21 cellular contexts compared by ENCODE assay signal in the genomic region with DNA sequence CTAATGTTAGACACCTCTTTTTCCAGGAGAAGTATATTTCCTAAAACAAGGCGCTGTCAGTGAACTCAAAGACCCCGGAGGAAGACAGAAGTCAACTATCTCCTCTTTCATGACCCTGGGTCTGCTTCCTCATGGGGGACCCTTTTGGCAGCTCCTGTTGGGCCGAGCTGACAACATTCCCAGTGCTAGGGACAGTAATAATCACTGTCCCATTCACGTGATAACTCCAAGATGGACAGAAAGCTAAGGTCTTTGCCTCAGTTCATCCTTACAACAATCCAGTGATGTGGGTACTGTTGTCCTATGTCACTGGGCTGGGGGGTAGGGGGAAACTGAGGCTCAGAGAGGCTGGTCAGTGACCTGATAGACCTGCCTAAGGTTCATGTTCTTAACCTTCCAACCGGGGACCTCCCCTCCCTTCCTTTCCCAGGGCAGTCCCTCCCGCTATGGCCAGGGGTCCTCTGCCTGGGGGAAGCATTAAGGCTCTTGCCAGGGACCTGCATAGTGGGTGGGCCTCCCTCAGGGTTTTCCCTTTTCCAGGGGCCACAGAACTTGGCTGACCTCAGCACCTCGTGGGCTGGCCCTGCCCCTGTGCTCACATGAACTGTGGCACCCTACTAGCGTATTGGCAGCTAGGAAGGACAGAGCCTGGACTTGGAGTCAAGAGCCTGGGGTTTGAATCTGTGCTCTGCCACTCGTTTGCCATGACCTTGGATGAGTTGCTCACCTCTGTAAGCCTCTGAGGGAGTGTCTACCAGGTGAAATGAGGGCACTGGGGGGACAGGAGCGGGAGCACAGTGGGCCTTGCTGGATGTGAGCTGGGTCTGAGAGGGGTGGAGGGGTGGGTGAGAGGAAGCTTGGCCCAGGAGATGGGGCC. TPM values are rescaled to one million over a fixed set of nuclear protein-coding genes. Genes with fewer than 3 reads are reported as not detected.
A peak's percentile ranks its signal among the peaks of the same experiment; 100 is the strongest.
DNase-seq lines count a peak whose midpoint lies in the region; ATAC-seq and TF ChIP-seq lines count a peak whose summit lies in the region.
"Had no signal": no experiment of that assay in that cellular context is flagged by ENCODE, and none has a peak within 500 bp of the region (broad histone marks: within the 10 kb centered on the region; RNA-seq: fewer than 3 reads in every experiment).

No MANE protein-coding gene starts in this region.

- no peaks in the 10 kb centered on the region for H3K9me3 ChIP-seq in suprapubic skin
- H3K9me3 ChIP-seq: body of pancreas had no signal

- no peaks in the 10 kb centered on the region for H3K4me1 Mint-ChIP-seq in activated CD8-positive, alpha-beta memory T cell treated with anti-CD3 and anti-CD28 coated beads, Interleukin-2, amount 10 ng/mL, durations not matched to agents 7 days and 5 days
- peaks cover 40% of the 10 kb centered on the region for H3K4me1 Mint-ChIP-seq in nephron
- H3K4me1 Mint-ChIP-seq: activated naive CD8-positive, alpha-beta T cell treated with anti-CD3 and anti-CD28 coated beads for 36 hours; IgD-negative memory B cell; immature natural killer cell had no signal

- H3K36me3 ChIP-seq in suprapubic skin = no peaks in the 10 kb centered on the region

- TF ChIP-seq POLR2A in suprapubic skin (IDR thresholded peaks at IDR 0.05) = no peak

- no peak for ATAC-seq in activated CD8-positive, alpha-beta memory T cell treated with anti-CD3 and anti-CD28 coated beads, Interleukin-2, amount 10 ng/mL, durations not matched to agents 7 days and 5 days
- ATAC-seq in GM19467 (IDR thresholded peaks at IDR 0.05; ENCODE audit: unreplicated experiment) = no peak
- ATAC-seq: naive thymus-derived CD8-positive, alpha-beta T cell had no signal

- CTCF ChIA-PET in activated CD8-positive, alpha-beta memory T cell treated with anti-CD3 and anti-CD28 coated beads, Interleukin-2, amount 10 ng/mL, durations not matched to agents 7 days and 5 days (lab: Charles Lee) = no interaction called here

- no peak overlapping the region for H3K4me3 Mint-ChIP-seq in activated CD8-positive, alpha-beta memory T cell treated with anti-CD3 and anti-CD28 coated beads, Interleukin-2, amount 10 ng/mL, durations not matched to agents 7 days and 5 days
- H3K4me3 Mint-ChIP-seq in nephron = no peak overlapping the region
- H3K4me3 Mint-ChIP-seq: activated naive CD8-positive, alpha-beta T cell treated with anti-CD3 and anti-CD28 coated beads for 36 hours; IgD-negative memory B cell; immature natural killer cell; naive thymus-derived CD8-positive, alpha-beta T cell had no signal

- no peak overlapping the region for H3K4me3 ChIP-seq in suprapubic skin
- H3K4me3 ChIP-seq: body of pancreas, lung had no signal

- H3K27ac ChIP-seq in cingulate gyrus (ENCODE audit: low read depth, low read length) (peak overlapping the region; percentile 39), suprapubic skin (peak overlapping the region; percentile 59)
- H3K27ac ChIP-seq: body of pancreas, HL-60 had no signal

- peak; percentile 43 for DNase-seq in activated CD8-positive, alpha-beta memory T cell treated with anti-CD3 and anti-CD28 coated beads, Interleukin-2, amount 50 U/mL, for 48 hours
- no peak for DNase-seq in activated CD8-positive, alpha-beta memory T cell treated with anti-CD3 and anti-CD28 coated beads, Interleukin-2, amount 10 ng/mL, durations not matched to agents 7 days and 5 days
- DNase-seq in suprapubic skin (ENCODE audit: low spot score in 2 of 2) = peak; percentile 41 to 49
- no peak for DNase-seq in 8988T
- DNase-seq in C1 segment of cervical spinal cord (lab: John Stamatoyannopoulos, UW) = no peak
- DNase-seq: activated CD4-positive, CD25-positive, alpha-beta regulatory T cell treated with anti-CD3 and anti-CD28 coated beads, Interleukin-2, amount 50 U/mL, for 72 hours; activated naive CD8-positive, alpha-beta T cell treated with anti-CD3 and anti-CD28 coated beads for 36 hours; immature natural killer cell; NCI-H1436 treated with DMSO at 0.1 percent for 48 hours; stimulated activated CD4-positive, alpha-beta T cell treated with anti-CD3 and anti-CD28 coated beads, Interleukin-2, amount 100 ng/mL, for 48 hours had no signal

- H3K36me3 Mint-ChIP-seq in activated CD8-positive, alpha-beta memory T cell treated with anti-CD3 and anti-CD28 coated beads, Interleukin-2, amount 10 ng/mL, durations not matched to agents 7 days and 5 days = peaks cover 1% of the 10 kb centered on the region
- peaks cover 4% of the 10 kb centered on the region for H3K36me3 Mint-ChIP-seq in nephron (ENCODE audit: low read depth)
- H3K36me3 Mint-ChIP-seq: activated naive CD8-positive, alpha-beta T cell treated with anti-CD3 and anti-CD28 coated beads for 36 hours; immature natural killer cell had no signal

- no peak for TF ChIP-seq CTCF in nephron (IDR thresholded peaks at IDR 0.05; ENCODE audit: unreplicated experiment in 3 of 3)
- TF ChIP-seq CTCF in suprapubic skin (IDR thresholded peaks at IDR 0.05) = no peak

- H3K9me3 Mint-ChIP-seq in activated CD8-positive, alpha-beta memory T cell treated with anti-CD3 and anti-CD28 coated beads, Interleukin-2, amount 10 ng/mL, durations not matched to agents 7 days and 5 days (ENCODE audit: low read depth) = peaks cover 3% of the 10 kb centered on the region
- peaks cover 11% of the 10 kb centered on the region for H3K9me3 Mint-ChIP-seq in nephron
- H3K9me3 Mint-ChIP-seq: immature natural killer cell had no signal

- 81% methylated on average over 10 of the region's 10 CpGs for WGBS in suprapubic skin

- H3K27me3 Mint-ChIP-seq in activated CD8-positive, alpha-beta memory T cell treated with anti-CD3 and anti-CD28 coated beads, Interleukin-2, amount 10 ng/mL, durations not matched to agents 7 days and 5 days = peaks cover 9% of the 10 kb centered on the region
- peaks cover 7% of the 10 kb centered on the region for H3K27me3 Mint-ChIP-seq in nephron (ENCODE audit: low read depth)

- H3K27ac Mint-ChIP-seq in activated CD8-positive, alpha-beta memory T cell treated with anti-CD3 and anti-CD28 coated beads, Interleukin-2, amount 10 ng/mL, durations not matched to agents 7 days and 5 days = no peak overlapping the region
- H3K27ac Mint-ChIP-seq in nephron = peak overlapping the region in 2 of 3 experiments; percentile 73 to 86
- H3K27ac Mint-ChIP-seq: activated naive CD8-positive, alpha-beta T cell treated with anti-CD3 and anti-CD28 coated beads for 36 hours; immature natural killer cell had no signal

- H3K4me1 ChIP-seq in suprapubic skin = peaks cover 40% of the 10 kb centered on the region
- H3K4me1 ChIP-seq: body of pancreas, parathyroid adenoma had no signal

- no peaks in the 10 kb centered on the region for H3K27me3 ChIP-seq in suprapubic skin
- H3K27me3 ChIP-seq: body of pancreas had no signal

- TF ChIP-seq EP300 in suprapubic skin (IDR thresholded peaks at IDR 0.05) = no peak

RNA-seq across cellular contexts. Expression of a gene that starts 53.6 kb away (rescaled TPM):
- 1 to 10 TPM in 1 of 2 experiments, under 1 TPM in 1; 0.32 to 4.7 TPM for total RNA-seq in activated CD8-positive, alpha-beta memory T cell treated with anti-CD3 and anti-CD28 coated beads, Interleukin-2, amount 10 ng/mL, durations not matched to agents 7 days and 5 days
- total RNA-seq in suprapubic skin = 10 to 100 TPM; 10.4 to 23.2 (median 17.5) TPM
- total RNA-seq: A172, M059J had no signal

Comparison
In these comparisons a context has a peak if more than half of its experiments do, and no peak if none do; other contexts are left out.
1. DNase-seq: peak in activated CD8-positive, alpha-beta memory T cell treated with anti-CD3 and anti-CD28 coated beads, Interleukin-2, amount 50 U/mL, for 48 hours (single experiment) and suprapubic skin (2 of 2); none in activated CD8-positive, alpha-beta memory T cell treated with anti-CD3 and anti-CD28 coated beads, Interleukin-2, amount 10 ng/mL, durations not matched to agents 7 days and 5 days (single experiment), 8988T (single experiment) and C1 segment of cervical spinal cord (0 of 14).